24 cellular contexts compared by ENCODE assay signal in the genomic region with DNA sequence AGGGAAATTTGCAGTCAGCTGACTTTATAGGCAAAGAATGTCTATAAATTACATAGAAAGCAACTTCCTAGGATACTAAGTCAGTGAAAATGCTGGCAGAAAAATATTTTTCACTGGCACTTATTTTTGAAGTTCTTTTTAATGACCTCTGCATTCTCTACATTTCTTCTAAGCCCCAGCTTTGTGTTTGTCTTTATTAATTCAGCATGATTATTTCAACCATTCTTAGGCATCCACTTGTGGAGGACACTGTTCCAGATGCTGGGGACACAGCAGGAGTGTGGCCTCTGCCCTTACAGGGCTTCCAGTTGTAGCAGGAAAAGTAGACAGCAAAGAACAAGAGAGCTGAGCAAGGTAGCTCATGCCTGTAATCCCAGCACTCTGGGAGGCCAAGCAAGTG. TPM values are rescaled to one million over a fixed set of nuclear protein-coding genes. Genes with fewer than 3 reads are reported as not detected.
"Had no signal": no experiment of that assay in that cellular context is flagged by ENCODE, and none has a peak within 500 bp of the region (broad histone marks: within the 10 kb centered on the region; RNA-seq: fewer than 3 reads in every experiment).

No MANE protein-coding gene starts in this region.

- H3K27ac ChIP-seq: dorsolateral prefrontal cortex, epithelial cell of prostate, foreskin keratinocyte, lower lobe of right lung, tibial artery had no signal

- ATAC-seq: activated naive CD4-positive, alpha-beta T cell treated with anti-CD3 and anti-CD28 coated beads, Interleukin-2, amount 50 U/mL, for 72 hours; lower lobe of right lung; stimulated activated naive CD8-positive, alpha-beta T cell treated with anti-CD3 and anti-CD28 coated beads, Interleukin-15, Interleukin-2, amounts not matched to agents 100 U/mL and 50 U/mL, for 24 hours had no signal

- H3K4me3 Mint-ChIP-seq: activated CD4-positive, alpha-beta memory T cell treated with anti-CD3 and anti-CD28 coated beads for 36 hours; activated T-helper 1 cell treated with anti-CD3 and anti-CD28 coated beads, Interleukin-12 subunit alpha, Interleukin-12 subunit beta, Interleukin-2, Interleukin-4 antibody, amounts not matched to agents 30 ng/mL and 10 ng/mL and 1 ng/mL, durations not matched to agents 14 hours and 24 hours and 36 hours; mesothelial cell of epicardium; natural killer cell treated with Interleukin-12 subunit alpha and Interleukin-12 subunit beta and Interleukin-15 and Interleukin-18, amount 100 ng/mL, for 72 hours; T-helper 2 cell treated with Interferon-gamma antibody and Interleukin-4, amounts not matched to agents 5 μg/mL and 100 μg/mL, for 36 hours; WTC11 had no signal

- H3K27ac Mint-ChIP-seq: activated CD4-positive, alpha-beta memory T cell treated with anti-CD3 and anti-CD28 coated beads for 36 hours; activated naive CD4-positive, alpha-beta T cell treated with anti-CD3 and anti-CD28 coated beads, Interleukin-2, amount 50 U/mL, for 72 hours; activated T-helper 1 cell treated with anti-CD3 and anti-CD28 coated beads, Interleukin-12 subunit alpha, Interleukin-12 subunit beta, Interleukin-2, Interleukin-4 antibody, amounts not matched to agents 30 ng/mL and 10 ng/mL and 1 ng/mL, durations not matched to agents 14 hours and 24 hours and 36 hours; mesothelial cell of epicardium; natural killer cell treated with Interleukin-12 subunit alpha and Interleukin-12 subunit beta and Interleukin-15 and Interleukin-18, amount 100 ng/mL, for 72 hours; T-helper 2 cell treated with Interferon-gamma antibody and Interleukin-4, amounts not matched to agents 5 μg/mL and 100 μg/mL, for 36 hours; WTC11 had no signal

- DNase-seq: activated CD4-positive, alpha-beta memory T cell treated with anti-CD3 and anti-CD28 coated beads for 36 hours; activated CD4-positive, alpha-beta T cell treated with anti-CD3 and anti-CD28 coated beads for 4 hours; activated gamma-delta T cell treated with Interleukin-2 at 50 U/mL for 16 hours; activated T-cell treated with anti-CD3 and anti-CD28 coated beads for 4 hours; dorsolateral prefrontal cortex; foreskin keratinocyte; glutamatergic neuron; hypothalamus; islet precursor cell; left colon; lower lobe of right lung; nucleus accumbens; spleen; stimulated activated CD8-positive, alpha-beta memory T cell treated with anti-CD3 and anti-CD28 coated beads, Interleukin-4, amount 100 ng/mL, for 48 hours; stimulated activated naive CD8-positive, alpha-beta T cell treated with anti-CD3 and anti-CD28 coated beads, Interleukin-15, Interleukin-2, amounts not matched to agents 100 U/mL and 50 U/mL, for 24 hours; substantia nigra; tibial artery had no signal

- H3K27me3 ChIP-seq: dorsolateral prefrontal cortex, foreskin keratinocyte, spleen, tibial artery had no signal

- H3K9me3 ChIP-seq: lower lobe of right lung, spleen, tibial artery had no signal

- H3K4me3 ChIP-seq: dorsolateral prefrontal cortex, lower lobe of right lung, tibial artery had no signal

- H3K4me1 ChIP-seq: lower lobe of right lung, tibial artery had no signal

- H3K9me3 Mint-ChIP-seq: activated CD4-positive, alpha-beta memory T cell treated with anti-CD3 and anti-CD28 coated beads for 36 hours; activated naive CD4-positive, alpha-beta T cell treated with anti-CD3 and anti-CD28 coated beads, Interleukin-2, amount 50 U/mL, for 72 hours; activated T-helper 1 cell treated with anti-CD3 and anti-CD28 coated beads, Interleukin-12 subunit alpha, Interleukin-12 subunit beta, Interleukin-2, Interleukin-4 antibody, amounts not matched to agents 30 ng/mL and 10 ng/mL and 1 ng/mL, durations not matched to agents 14 hours and 24 hours and 36 hours; mesothelial cell of epicardium; natural killer cell treated with Interleukin-12 subunit alpha and Interleukin-12 subunit beta and Interleukin-15 and Interleukin-18, amount 100 ng/mL, for 72 hours; T-helper 2 cell treated with Interferon-gamma antibody and Interleukin-4, amounts not matched to agents 5 μg/mL and 100 μg/mL, for 36 hours; WTC11 had no signal

- H3K36me3 ChIP-seq: lower lobe of right lung had no signal

RNA-seq across cellular contexts. Expression of gene ALDH1A3, which starts 54.5 kb away (rescaled TPM):
- total RNA-seq: activated CD4-positive, alpha-beta memory T cell treated with anti-CD3 and anti-CD28 coated beads for 36 hours; activated naive CD4-positive, alpha-beta T cell treated with anti-CD3 and anti-CD28 coated beads, Interleukin-2, amount 50 U/mL, for 72 hours; activated T-helper 1 cell treated with anti-CD3 and anti-CD28 coated beads, Interleukin-12 subunit alpha, Interleukin-12 subunit beta, Interleukin-2, Interleukin-4 antibody, amounts not matched to agents 30 ng/mL and 10 ng/mL and 1 ng/mL, durations not matched to agents 14 hours and 24 hours and 36 hours; mesothelial cell of epicardium; natural killer cell treated with Interleukin-12 subunit alpha and Interleukin-12 subunit beta and Interleukin-15 and Interleukin-18, amount 100 ng/mL, for 72 hours had no signal
